ENCODE assay signal across 9 cellular contexts in genomic region chr2:60556998-60557955, GRCh38. TPM values are rescaled to one million over a fixed set of nuclear protein-coding genes. Genes with fewer than 3 reads are reported as not detected.
DNase-seq lines count a peak whose midpoint lies in the region; ATAC-seq and TF ChIP-seq lines count a peak whose summit lies in the region.
"Had no signal": no experiment of that assay in that cellular context is flagged by ENCODE, and none has a peak within 500 bp of the region (broad histone marks: within the 10 kb centered on the region; RNA-seq: fewer than 3 reads in every experiment).

No MANE protein-coding gene starts in this region.

- peaks cover 33% of the 10 kb centered on the region for H3K4me1 ChIP-seq in DOHH2 (ENCODE audit: control insufficient read depth, low read length)

- no peaks in the 10 kb centered on the region for H3K27me3 ChIP-seq in DOHH2 (ENCODE audit: control insufficient read depth, low read length)

- H3K27me3 Mint-ChIP-seq in IgD-negative memory B cell: no peaks in the 10 kb centered on the region
- H3K27me3 Mint-ChIP-seq in activated T-helper 17 cell treated with anti-CD3 and anti-CD28 coated beads, Interleukin-2, amount 50 U/mL, for 72 hours: peaks cover 53% of the 10 kb centered on the region
- no peaks in the 10 kb centered on the region for H3K27me3 Mint-ChIP-seq in mesothelial cell of epicardium (ENCODE audit: low read depth)

- H3K27ac ChIP-seq in DOHH2 (ENCODE audit: low read depth, low read length): peak overlapping the region; percentile 95

- no peaks in the 10 kb centered on the region for H3K9me2 ChIP-seq in DOHH2 (replicated peaks; ENCODE audit: control insufficient read depth, low read length)

- H3K79me2 ChIP-seq in DOHH2 (ENCODE audit: control insufficient read depth, low read length): peaks cover 48% of the 10 kb centered on the region

- H3K27ac Mint-ChIP-seq in IgD-negative memory B cell (peak overlapping the region; percentile 84 to 94 (median 91)), mesothelial cell of epicardium (peak overlapping the region; percentile 82)
- no peak overlapping the region for H3K27ac Mint-ChIP-seq in activated T-helper 17 cell treated with anti-CD3 and anti-CD28 coated beads, Interleukin-2, amount 50 U/mL, for 72 hours

- peak overlapping the region; percentile 85 to 99 (median 96) for H3K4me3 Mint-ChIP-seq in IgD-negative memory B cell
- H3K4me3 Mint-ChIP-seq in activated T-helper 17 cell treated with anti-CD3 and anti-CD28 coated beads, Interleukin-2, amount 50 U/mL, for 72 hours: peak overlapping the region; percentile 24
- H3K4me3 Mint-ChIP-seq in mesothelial cell of epicardium: peak overlapping the region; percentile 74

- DNase-seq in mesothelial cell of epicardium (ENCODE audit: low spot score in 2 of 2, unreplicated experiment in 2 of 2) (no peak), NCI-H774 (lab: John Stamatoyannopoulos, UW) (no peak), HPDE6-E6E7 (ENCODE audit: extremely low spot score) (no peak)
- DNase-seq: NCI-H446 treated with DMSO at 0.1 percent for 48 hours had no signal

- H3K4me3 ChIP-seq in DOHH2 (ENCODE audit: low read length): peak overlapping the region; percentile 88

- H3K4me1 Mint-ChIP-seq in IgD-negative memory B cell (peaks cover 7 to 11% (median 7%) of the 10 kb centered on the region in 3 donors), mesothelial cell of epicardium (peaks cover 25% of the 10 kb centered on the region)
- peaks cover 11% of the 10 kb centered on the region for H3K4me1 Mint-ChIP-seq in activated T-helper 17 cell treated with anti-CD3 and anti-CD28 coated beads, Interleukin-2, amount 50 U/mL, for 72 hours

- peak overlapping the region; percentile 93 for H3K4me2 ChIP-seq in DOHH2 (ENCODE audit: low read length)

- H3F3A ChIP-seq in DOHH2 (ENCODE audit: control insufficient read depth, insufficient read depth): peaks cover 25% of the 10 kb centered on the region

- no peaks in the 10 kb centered on the region for H3K9me3 ChIP-seq in DOHH2 (ENCODE audit: control insufficient read depth, insufficient read depth, low read length)

- H3K36me3 Mint-ChIP-seq in IgD-negative memory B cell: no peaks in the 10 kb centered on the region
- H3K36me3 Mint-ChIP-seq in activated T-helper 17 cell treated with anti-CD3 and anti-CD28 coated beads, Interleukin-2, amount 50 U/mL, for 72 hours (ENCODE audit: low read depth): no peaks in the 10 kb centered on the region
- no peaks in the 10 kb centered on the region for H3K36me3 Mint-ChIP-seq in mesothelial cell of epicardium

- ATAC-seq in activated T-helper 17 cell treated with anti-CD3 and anti-CD28 coated beads, Interleukin-2, amount 50 U/mL, for 72 hours (replicated peaks): no peak
- ATAC-seq in esophagus mucosa (no peak), HG03469 (IDR thresholded peaks at IDR 0.05; ENCODE audit: unreplicated experiment) (no peak)

- peaks cover 16% of the 10 kb centered on the region for H3K36me3 ChIP-seq in DOHH2 (ENCODE audit: control insufficient read depth, low read length)

- no peaks in the 10 kb centered on the region for H4K20me1 ChIP-seq in DOHH2 (ENCODE audit: control insufficient read depth, insufficient read depth, low read depth, low read length)

- H3K9me3 Mint-ChIP-seq in IgD-negative memory B cell (no peaks in the 10 kb centered on the region), mesothelial cell of epicardium (no peaks in the 10 kb centered on the region)
- no peaks in the 10 kb centered on the region for H3K9me3 Mint-ChIP-seq in activated T-helper 17 cell treated with anti-CD3 and anti-CD28 coated beads, Interleukin-2, amount 50 U/mL, for 72 hours

- no peak for TF ChIP-seq CTCF in DOHH2 (IDR thresholded peaks at IDR 0.05; ENCODE audit: low read depth, low read length, poor library complexity, severe bottlenecking)
- TF ChIP-seq CTCF in mesothelial cell of epicardium (IDR thresholded peaks at IDR 0.05; ENCODE audit: unreplicated experiment): no peak

RNA-seq across cellular contexts. Expression of gene BCL11A, which starts 3.8 kb away (rescaled TPM):
- polyA plus RNA-seq in IgD-negative memory B cell: 189 TPM
- total RNA-seq in activated T-helper 17 cell treated with anti-CD3 and anti-CD28 coated beads, Interleukin-2, amount 50 U/mL, for 72 hours: under 1 TPM in 1 of 2 donors, not detected in 1; 0.90 TPM
- total RNA-seq in mesothelial cell of epicardium (139 to 142 TPM (median 141 TPM) in 3 replicates), esophagus mucosa (43.0 TPM)

Comparison
In these comparisons a context has a peak if more than half of its experiments do, and no peak if none do; other contexts are left out.
1. H3K4me3 Mint-ChIP-seq: peak in every context shown above with its lines; median percentile 96 in IgD-negative memory B cell; 74 in mesothelial cell of epicardium; 24 in activated T-helper 17 cell treated with anti-CD3 and anti-CD28 coated beads, Interleukin-2, amount 50 U/mL, for 72 hours.
2. RNA of gene BCL11A, which starts 3.8 kb away (total RNA-seq): 139 to 142 TPM in mesothelial cell of epicardium and 43.0 TPM in esophagus mucosa (single experiment); 0.90 TPM in activated T-helper 17 cell treated with anti-CD3 and anti-CD28 coated beads, Interleukin-2, amount 50 U/mL, for 72 hours; every median in the first group is over 10 times any median in the second.